ENCODE assay signal across 1 cellular context in the genomic region with DNA sequence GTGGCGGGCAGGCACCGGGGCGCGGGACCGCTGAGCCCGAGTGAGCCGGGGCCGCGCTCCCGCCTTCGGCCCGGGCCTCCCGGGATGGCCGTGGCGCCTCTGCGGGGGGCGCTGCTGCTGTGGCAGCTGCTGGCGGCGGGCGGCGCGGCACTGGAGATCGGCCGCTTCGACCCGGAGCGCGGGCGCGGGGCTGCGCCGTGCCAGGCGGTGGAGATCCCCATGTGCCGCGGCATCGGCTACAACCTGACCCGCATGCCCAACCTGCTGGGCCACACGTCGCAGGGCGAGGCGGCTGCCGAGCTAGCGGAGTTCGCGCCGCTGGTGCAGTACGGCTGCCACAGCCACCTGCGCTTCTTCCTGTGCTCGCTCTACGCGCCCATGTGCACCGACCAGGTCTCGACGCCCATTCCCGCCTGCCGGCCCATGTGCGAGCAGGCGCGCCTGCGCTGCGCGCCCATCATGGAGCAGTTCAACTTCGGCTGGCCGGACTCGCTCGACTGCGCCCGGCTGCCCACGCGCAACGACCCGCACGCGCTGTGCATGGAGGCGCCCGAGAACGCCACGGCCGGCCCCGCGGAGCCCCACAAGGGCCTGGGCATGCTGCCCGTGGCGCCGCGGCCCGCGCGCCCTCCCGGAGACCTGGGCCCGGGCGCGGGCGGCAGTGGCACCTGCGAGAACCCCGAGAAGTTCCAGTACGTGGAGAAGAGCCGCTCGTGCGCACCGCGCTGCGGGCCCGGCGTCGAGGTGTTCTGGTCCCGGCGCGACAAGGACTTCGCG.
TF ChIP-seq lines count a peak whose summit lies in the region.

No MANE protein-coding gene starts in this region.

TF ChIP-seq in HepG2, 621 proteins besides CTCF, POLR2A, EP300 and RAD21 (continued from another document):
- TF ChIP-seq, protein P1, sequence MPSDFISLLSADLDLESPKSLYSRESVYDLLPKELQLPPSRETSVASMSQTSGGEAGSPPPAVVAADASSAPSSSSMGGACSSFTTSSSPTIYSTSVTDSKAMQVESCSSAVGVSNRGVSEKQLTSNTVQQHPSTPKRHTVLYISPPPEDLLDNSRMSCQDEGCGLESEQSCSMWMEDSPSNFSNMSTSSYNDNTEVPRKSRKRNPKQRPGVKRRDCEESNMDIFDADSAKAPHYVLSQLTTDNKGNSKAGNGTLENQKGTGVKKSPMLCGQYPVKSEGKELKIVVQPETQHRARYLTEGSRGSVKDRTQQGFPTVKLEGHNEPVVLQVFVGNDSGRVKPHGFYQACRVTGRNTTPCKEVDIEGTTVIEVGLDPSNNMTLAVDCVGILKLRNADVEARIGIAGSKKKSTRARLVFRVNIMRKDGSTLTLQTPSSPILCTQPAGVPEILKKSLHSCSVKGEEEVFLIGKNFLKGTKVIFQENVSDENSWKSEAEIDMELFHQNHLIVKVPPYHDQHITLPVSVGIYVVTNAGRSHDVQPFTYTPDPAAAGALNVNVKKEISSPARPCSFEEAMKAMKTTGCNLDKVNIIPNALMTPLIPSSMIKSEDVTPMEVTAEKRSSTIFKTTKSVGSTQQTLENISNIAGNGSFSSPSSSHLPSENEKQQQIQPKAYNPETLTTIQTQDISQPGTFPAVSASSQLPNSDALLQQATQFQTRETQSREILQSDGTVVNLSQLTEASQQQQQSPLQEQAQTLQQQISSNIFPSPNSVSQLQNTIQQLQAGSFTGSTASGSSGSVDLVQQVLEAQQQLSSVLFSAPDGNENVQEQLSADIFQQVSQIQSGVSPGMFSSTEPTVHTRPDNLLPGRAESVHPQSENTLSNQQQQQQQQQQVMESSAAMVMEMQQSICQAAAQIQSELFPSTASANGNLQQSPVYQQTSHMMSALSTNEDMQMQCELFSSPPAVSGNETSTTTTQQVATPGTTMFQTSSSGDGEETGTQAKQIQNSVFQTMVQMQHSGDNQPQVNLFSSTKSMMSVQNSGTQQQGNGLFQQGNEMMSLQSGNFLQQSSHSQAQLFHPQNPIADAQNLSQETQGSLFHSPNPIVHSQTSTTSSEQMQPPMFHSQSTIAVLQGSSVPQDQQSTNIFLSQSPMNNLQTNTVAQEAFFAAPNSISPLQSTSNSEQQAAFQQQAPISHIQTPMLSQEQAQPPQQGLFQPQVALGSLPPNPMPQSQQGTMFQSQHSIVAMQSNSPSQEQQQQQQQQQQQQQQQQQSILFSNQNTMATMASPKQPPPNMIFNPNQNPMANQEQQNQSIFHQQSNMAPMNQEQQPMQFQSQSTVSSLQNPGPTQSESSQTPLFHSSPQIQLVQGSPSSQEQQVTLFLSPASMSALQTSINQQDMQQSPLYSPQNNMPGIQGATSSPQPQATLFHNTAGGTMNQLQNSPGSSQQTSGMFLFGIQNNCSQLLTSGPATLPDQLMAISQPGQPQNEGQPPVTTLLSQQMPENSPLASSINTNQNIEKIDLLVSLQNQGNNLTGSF (CRISPR knock-in tag; IDR thresholded peaks at IDR 0.05): peak; percentile 35; the same call in 1 of the 2 replicates
- TF ChIP-seq KLF15 (CRISPR knock-in tag; IDR thresholded peaks at IDR 0.05; ENCODE audit: borderline replicate concordance): no peak
- TF ChIP-seq SRSF4 (IDR thresholded peaks at IDR 0.05; ENCODE audit: low read depth, low read length, poor library complexity, severe bottlenecking): no peak
- TF ChIP-seq CREB1 (IDR thresholded peaks at IDR 0.05): no peak
- no peak for TF ChIP-seq CREB1 (CRISPR knock-in tag; IDR thresholded peaks at IDR 0.05)
- TF ChIP-seq NCOA2 (CRISPR knock-in tag; IDR thresholded peaks at IDR 0.05): no peak
- peak; percentile 57; the same call in 1 of the 2 replicates for TF ChIP-seq ZNF777 (CRISPR knock-in tag; IDR thresholded peaks at IDR 0.05)
